29 cellular contexts compared by ENCODE assay signal in genomic region chr1:78765489-78765888, GRCh38.
"Had no signal": no experiment of that assay in that cellular context is flagged by ENCODE, and none has a peak within 500 bp of the region (broad histone marks: within the 10 kb centered on the region; RNA-seq: fewer than 3 reads in every experiment).

No MANE protein-coding gene starts in this region.

- H3K36me3 ChIP-seq: adrenal gland, ascending aorta, brain microvascular endothelial cell, breast epithelium, cardiac muscle cell had no signal

- H3K4me1 ChIP-seq: adrenal gland, ascending aorta, body of pancreas, breast epithelium had no signal

- H3K4me3 ChIP-seq: adrenal gland, ascending aorta, body of pancreas, breast epithelium, cardiac muscle cell had no signal

- H3K9me3 ChIP-seq: adrenal gland, body of pancreas, breast epithelium had no signal

- DNase-seq: activated effector memory CD4-positive, alpha-beta T cell treated with anti-CD3 and anti-CD28 coated beads, Interleukin-2, amount 50 U/mL, for 16 hours; activated effector memory CD4-positive, alpha-beta T cell treated with Interleukin-2 at 50 U/mL for 16 hours; activated gamma-delta T cell; activated gamma-delta T cell treated with Interleukin-2 at 50 U/mL for 16 hours; activated naive CD4-positive, alpha-beta T cell; activated naive CD4-positive, alpha-beta T cell treated with anti-CD3 and anti-CD28 coated beads for 36 hours; activated naive CD4-positive, alpha-beta T cell treated with anti-CD3 and anti-CD28 coated beads, Interleukin-2, amount 10 ng/mL, durations not matched to agents 7 days and 5 days; activated naive CD4-positive, alpha-beta T cell treated with anti-CD3 and anti-CD28 coated beads, Interleukin-2, amount 50 U/mL, for 16 hours; activated naive CD4-positive, alpha-beta T cell treated with Interleukin-2 at 50 U/mL for 16 hours; activated naive CD8-positive, alpha-beta T cell treated with anti-CD3 and anti-CD28 coated beads for 36 hours; activated naive CD8-positive, alpha-beta T cell treated with anti-CD3 and anti-CD28 coated beads, Interleukin-2, amount 10 ng/mL, durations not matched to agents 7 days and 5 days; activated naive CD8-positive, alpha-beta T cell treated with anti-CD3 and anti-CD28 coated beads, Interleukin-2, amount 50 U/mL, for 24 hours; activated T-cell treated with anti-CD3 and anti-CD28 coated beads, Interleukin-2, amount 50 U/mL, for 24 hours; activated T-cell treated with anti-CD3 and anti-CD28 coated beads, Interleukin-2, amount 50 U/mL, for 4 hours; activated T-cell treated with anti-CD3 and anti-CD28 coated beads, Interleukin-2, amount 50 U/mL, for 48 hours; activated T-cell treated with anti-CD3 and anti-CD28 coated beads, Interleukin-2, amount 50 U/mL, for 72 hours; adrenal gland; amniotic stem cell; amygdala; anterior cingulate cortex; aorta; body of pancreas; brain microvascular endothelial cell; caudate nucleus; central memory CD4-positive, alpha-beta T cell; cerebellar nuclear complex had no signal

- H3K27ac ChIP-seq: adrenal gland, ascending aorta, body of pancreas, brain microvascular endothelial cell, breast epithelium, cardiac muscle cell had no signal
